Comparison of ENCODE assay signal across 8 cellular contexts in genomic region chr6:106446287-106446885, GRCh38.
DNase-seq lines count a peak whose midpoint lies in the region; ATAC-seq, FAIRE-seq and TF ChIP-seq lines count a peak whose summit lies in the region.

No MANE protein-coding gene starts in this region.

- FAIRE-seq in frontal cortex (lab: Jason Lieb, UNC) = peak; percentile 90

- TF ChIP-seq CTCF in RWPE1 (conservative IDR thresholded peaks at IDR 0.05; ENCODE audit: low read depth) = peak; percentile 61

- peaks cover 16% of the 10 kb centered on the region for H3K27me3 Mint-ChIP-seq in stimulated activated naive CD8-positive, alpha-beta T cell treated with anti-CD3 and anti-CD28 coated beads, Interleukin-15, amount 100 ng/mL, for 72 hours

- H3K4me1 Mint-ChIP-seq in stimulated activated naive CD8-positive, alpha-beta T cell treated with anti-CD3 and anti-CD28 coated beads, Interleukin-15, amount 100 ng/mL, for 72 hours = peaks cover 20% of the 10 kb centered on the region

- POLR2A ChIA-PET in RWPE1 (lab: Yijun Ruan, JAX; ENCODE audit: low non-redundant PET) = no interaction called here

- H3K9me3 Mint-ChIP-seq in stimulated activated naive CD8-positive, alpha-beta T cell treated with anti-CD3 and anti-CD28 coated beads, Interleukin-15, amount 100 ng/mL, for 72 hours = no peaks in the 10 kb centered on the region

- no peak for DNase-seq in stimulated activated naive CD8-positive, alpha-beta T cell treated with anti-CD3 and anti-CD28 coated beads, Interleukin-15, Interleukin-2, amounts not matched to agents 100 U/mL and 50 U/mL, for 24 hours
- DNase-seq in stimulated activated naive CD8-positive, alpha-beta T cell treated with anti-CD3 and anti-CD28 coated beads, Interleukin-15, amount 100 ng/mL, for 72 hours = no peak
- DNase-seq in RWPE1 (ENCODE audit: low spot score) (peak; percentile 30), frontal cortex (ENCODE audit: low spot score in 2 of 2) (peak; percentile 9 to 13), activated gamma-delta T cell (lab: John Stamatoyannopoulos, UW) (no peak)
- no peak for DNase-seq in stimulated activated CD8-positive, alpha-beta memory T cell treated with anti-CD3 and anti-CD28 coated beads, Interleukin-4, amount 100 ng/mL, for 48 hours

- no peak overlapping the region for H3K4me3 Mint-ChIP-seq in stimulated activated naive CD8-positive, alpha-beta T cell treated with anti-CD3 and anti-CD28 coated beads, Interleukin-15, amount 100 ng/mL, for 72 hours

- peak; percentile 26 for ATAC-seq in stimulated activated naive CD8-positive, alpha-beta T cell treated with anti-CD3 and anti-CD28 coated beads, Interleukin-15, Interleukin-2, amounts not matched to agents 100 U/mL and 50 U/mL, for 24 hours
- no peak for ATAC-seq in stimulated activated naive CD8-positive, alpha-beta T cell treated with anti-CD3 and anti-CD28 coated beads, Interleukin-15, amount 100 ng/mL, for 72 hours
- no peak for ATAC-seq in GM19035 (IDR thresholded peaks at IDR 0.05; ENCODE audit: unreplicated experiment)
- ATAC-seq in GM19351 (IDR thresholded peaks at IDR 0.05; ENCODE audit: unreplicated experiment) = no peak

- H3K27ac Mint-ChIP-seq in stimulated activated naive CD8-positive, alpha-beta T cell treated with anti-CD3 and anti-CD28 coated beads, Interleukin-15, amount 100 ng/mL, for 72 hours = no peak overlapping the region

- CTCF ChIA-PET in RWPE1 (lab: Yijun Ruan, JAX) = interaction anchor here (0.6 to 1.5 kb wide), 4 partner anchors 120 to 397 kb away, joined by 3 to 6 read pairs (median 3); no protein-coding TSS in a partner anchor

- no peak overlapping the region for H3K27ac ChIP-seq in RWPE1

Comparison
In these comparisons a context has a peak if more than half of its experiments do, and no peak if none do; other contexts are left out.
1. DNase-seq: peak in RWPE1 (single experiment) and frontal cortex (2 of 2); none in stimulated activated naive CD8-positive, alpha-beta T cell treated with anti-CD3 and anti-CD28 coated beads, Interleukin-15, Interleukin-2, amounts not matched to agents 100 U/mL and 50 U/mL, for 24 hours (single experiment), stimulated activated naive CD8-positive, alpha-beta T cell treated with anti-CD3 and anti-CD28 coated beads, Interleukin-15, amount 100 ng/mL, for 72 hours (0 of 2), activated gamma-delta T cell (single experiment) and stimulated activated CD8-positive, alpha-beta memory T cell treated with anti-CD3 and anti-CD28 coated beads, Interleukin-4, amount 100 ng/mL, for 48 hours (single experiment).